Comparison of ENCODE assay signal across 23 cellular contexts in genomic region chr2:38712413-38712812, GRCh38.
"Had no signal": no experiment of that assay in that cellular context is flagged by ENCODE, and none has a peak within 500 bp of the region (broad histone marks: within the 10 kb centered on the region; RNA-seq: fewer than 3 reads in every experiment).

No MANE protein-coding gene starts in this region.

- H3K9me3 ChIP-seq: esophagus squamous epithelium, left ventricle myocardium inferior, lower lobe of right lung, pancreas, suprapubic skin, thyroid gland had no signal

- H3K4me3 Mint-ChIP-seq: memory B cell; natural killer cell treated with Interleukin-12 subunit alpha and Interleukin-12 subunit beta and Interleukin-15 and Interleukin-18, amount 100 ng/mL, for 72 hours; neural progenitor cell; type B pancreatic cell had no signal

- H3K4me1 ChIP-seq: esophagus squamous epithelium, suprapubic skin had no signal

- H3K27me3 Mint-ChIP-seq: memory B cell; natural killer cell treated with Interleukin-12 subunit alpha and Interleukin-12 subunit beta and Interleukin-15 and Interleukin-18, amount 100 ng/mL, for 72 hours; progenitor cell of endocrine pancreas; type B pancreatic cell had no signal

- DNase-seq: cortex of kidney; dorsolateral prefrontal cortex; effector CD8-positive, alpha-beta T cell; esophagus squamous epithelium; kidney; left cardiac atrium; left ventricle myocardium inferior; lower lobe of right lung; midbrain; occipital lobe; pancreas; right cardiac atrium; small intestine; stimulated activated CD4-positive, alpha-beta T cell treated with anti-CD3 and anti-CD28 coated beads, Interleukin-12 subunit alpha, Interleukin-12 subunit beta, amount 100 ng/mL, for 4 hours; stimulated activated naive CD4-positive, alpha-beta T cell treated with Interleukin-2 at 50 U/mL for 16 hours; thyroid gland had no signal

- H3K4me3 ChIP-seq: dorsolateral prefrontal cortex, esophagus squamous epithelium, hepatocyte, left ventricle myocardium inferior, lower lobe of right lung, neural progenitor cell, pancreas, suprapubic skin, thyroid gland had no signal

- H3K27ac ChIP-seq: dorsolateral prefrontal cortex, esophagus squamous epithelium, hepatocyte, left ventricle myocardium inferior, lower lobe of right lung, neural progenitor cell, pancreas, suprapubic skin, thyroid gland had no signal

- H3K27me3 ChIP-seq: dorsolateral prefrontal cortex, esophagus squamous epithelium, hepatocyte, neural progenitor cell, pancreas, suprapubic skin, thyroid gland had no signal

- ATAC-seq: left cardiac atrium; lower lobe of right lung; natural killer cell treated with Interleukin-12 subunit alpha and Interleukin-12 subunit beta and Interleukin-15 and Interleukin-18, amount 100 ng/mL, for 72 hours; pancreas had no signal

- H3K27ac Mint-ChIP-seq: memory B cell, neural progenitor cell, type B pancreatic cell had no signal

- H3K36me3 ChIP-seq: neural progenitor cell, pancreas, suprapubic skin, thyroid gland had no signal
